Comparison of ENCODE assay signal across 13 cellular contexts in the genomic region with DNA sequence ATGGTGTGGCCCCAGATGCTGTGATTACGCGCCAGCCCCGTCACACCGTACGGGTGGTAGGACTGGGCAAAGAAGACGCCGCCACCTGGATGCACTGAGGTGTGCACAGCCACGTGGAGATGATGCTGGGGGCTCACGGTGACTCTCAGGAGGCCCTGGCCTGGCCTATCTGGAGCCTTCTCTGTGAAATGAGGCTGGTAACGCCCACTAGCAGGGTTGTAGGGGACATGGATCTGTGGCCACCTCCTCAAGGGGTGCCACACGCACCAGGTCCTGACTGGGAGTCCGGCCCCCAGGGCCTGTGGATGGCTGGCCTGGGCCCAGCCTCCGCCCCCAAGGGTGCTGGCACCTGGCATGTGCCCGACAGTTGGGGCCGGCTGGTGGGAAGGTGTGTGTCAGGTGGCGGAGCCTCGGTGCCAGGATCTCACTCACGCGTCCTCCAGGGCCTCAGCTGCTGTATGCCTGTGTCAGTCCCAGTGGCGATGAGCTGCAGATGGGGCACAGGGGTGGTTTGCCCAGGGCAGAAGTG.
DNase-seq lines count a peak whose midpoint lies in the region; ATAC-seq and TF ChIP-seq lines count a peak whose summit lies in the region.
"Had no signal": no experiment of that assay in that cellular context is flagged by ENCODE, and none has a peak within 500 bp of the region (broad histone marks: within the 10 kb centered on the region; RNA-seq: fewer than 3 reads in every experiment).

No MANE protein-coding gene starts in this region.

- no peak overlapping the region for H3K4me3 ChIP-seq in ACC112 (ENCODE audit: low read depth, low read length)
- H3K4me3 ChIP-seq: cardiac muscle cell had no signal

- peaks cover 87% of the 10 kb centered on the region for H3K79me2 ChIP-seq in ACC112 (ENCODE audit: control insufficient read depth, insufficient read depth, low read length, unreplicated experiment)

- H3K36me3 ChIP-seq in ACC112 (ENCODE audit: insufficient read depth, low read length), result peaks cover 9% of the 10 kb centered on the region; the same call in 1 of the 2 replicates
- H3K36me3 ChIP-seq: BE2C, cardiac muscle cell had no signal

- ATAC-seq in GM19035 (IDR thresholded peaks at IDR 0.05; ENCODE audit: unreplicated experiment) (no peak), GM21619 (IDR thresholded peaks at IDR 0.05; ENCODE audit: unreplicated experiment) (no peak)

- peaks cover 76% of the 10 kb centered on the region for H3K4me1 ChIP-seq in ACC112 (ENCODE audit: control insufficient read depth, insufficient read depth, low read length, unreplicated experiment)
- H3K4me1 ChIP-seq: BE2C had no signal

- peak; percentile 73 for DNase-seq in NCI-H69 (lab: John Stamatoyannopoulos, UW)
- DNase-seq in medulla oblongata (ENCODE audit: extremely low spot score), result no peak
- no peak for DNase-seq in hypothalamus (lab: John Stamatoyannopoulos, UW)
- DNase-seq: activated CD4-positive, CD25-positive, alpha-beta regulatory T cell treated with anti-CD3 and anti-CD28 coated beads, Interleukin-2, amount 50 U/mL, for 72 hours; BE2C; NCI-H345; SK-N-SH had no signal

- no peak overlapping the region for H2AFZ ChIP-seq in ACC112 (ENCODE audit: low read length, unreplicated experiment)

- H3K27ac ChIP-seq in ACC112 (ENCODE audit: low read depth, low read length) (peak overlapping the region; percentile 18; the same call in 1 of the 2 replicates), layer of hippocampus (ENCODE audit: low read depth, low read length) (peak overlapping the region; percentile 33)
- H3K27ac ChIP-seq: cardiac muscle cell had no signal

- TF ChIP-seq POLR2A in GM18526 (IDR thresholded peaks at IDR 0.05; ENCODE audit: extremely low read depth, insufficient read length), result peak; percentile 21

- H3K27me3 ChIP-seq in ACC112 (ENCODE audit: insufficient read depth, low read length) (no peaks in the 10 kb centered on the region), layer of hippocampus (ENCODE audit: control insufficient read depth, insufficient read depth, low read length) (no peaks in the 10 kb centered on the region)
- H3K27me3 ChIP-seq: BE2C, cardiac muscle cell had no signal
